Comparison of ENCODE assay signal across 31 cellular contexts in genomic region chr5:149080294-149080693, GRCh38. TPM values are rescaled to one million over a fixed set of nuclear protein-coding genes. Genes with fewer than 3 reads are reported as not detected.
"Had no signal": no experiment of that assay in that cellular context is flagged by ENCODE, and none has a peak within 500 bp of the region (broad histone marks: within the 10 kb centered on the region; RNA-seq: fewer than 3 reads in every experiment).

No MANE protein-coding gene starts in this region.

- H3K4me1 Mint-ChIP-seq: activated naive CD8-positive, alpha-beta T cell treated with anti-CD3 and anti-CD28 coated beads, Interleukin-2, amount 10 ng/mL, durations not matched to agents 7 days and 5 days had no signal

- H3K4me3 Mint-ChIP-seq: activated CD4-positive, alpha-beta memory T cell treated with anti-CD3 and anti-CD28 coated beads for 36 hours; activated CD4-positive, alpha-beta T cell treated with anti-CD3 and anti-CD28 coated beads for 36 hours; activated CD4-positive, alpha-beta T cell treated with anti-CD3 and anti-CD28 coated beads, Interleukin-2, amount 10 ng/mL, durations not matched to agents 24 days and 14 days; activated CD8-positive, alpha-beta memory T cell treated with anti-CD3 and anti-CD28 coated beads, Interleukin-2, amount 10 ng/mL, durations not matched to agents 7 days and 5 days; activated CD8-positive, alpha-beta T cell treated with anti-CD3 and anti-CD28 coated beads, Interleukin-2, amount 10 ng/mL, durations not matched to agents 7 days and 5 days; activated naive CD4-positive, alpha-beta T cell treated with anti-CD3 and anti-CD28 coated beads for 36 hours; activated naive CD4-positive, alpha-beta T cell treated with anti-CD3 and anti-CD28 coated beads, Interleukin-2, amount 50 U/mL, for 24 hours; activated naive CD8-positive, alpha-beta T cell treated with anti-CD3 and anti-CD28 coated beads, Interleukin-2, amount 10 ng/mL, durations not matched to agents 7 days and 5 days; activated T-helper 1 cell treated with anti-CD3 and anti-CD28 coated beads, Interleukin-12 subunit alpha, Interleukin-12 subunit beta, Interleukin-2, Interleukin-4 antibody, amounts not matched to agents 30 ng/mL and 10 ng/mL and 1 ng/mL, durations not matched to agents 14 hours and 24 hours and 36 hours; endodermal cell had no signal

- H3K4me3 ChIP-seq: body of pancreas, colonic mucosa, gastrocnemius medialis, heart left ventricle had no signal

- H3K36me3 ChIP-seq: colonic mucosa, gastrocnemius medialis, heart left ventricle had no signal

- H3K36me3 Mint-ChIP-seq: activated CD4-positive, alpha-beta memory T cell treated with anti-CD3 and anti-CD28 coated beads for 36 hours; activated CD8-positive, alpha-beta memory T cell treated with anti-CD3 and anti-CD28 coated beads, Interleukin-2, amount 10 ng/mL, durations not matched to agents 7 days and 5 days; activated naive CD4-positive, alpha-beta T cell treated with anti-CD3 and anti-CD28 coated beads, Interleukin-2, amount 50 U/mL, for 24 hours; activated naive CD8-positive, alpha-beta T cell treated with anti-CD3 and anti-CD28 coated beads, Interleukin-2, amount 10 ng/mL, durations not matched to agents 7 days and 5 days had no signal

- H3K9me3 ChIP-seq: body of pancreas, colonic mucosa, gastrocnemius medialis had no signal

- H3K4me1 ChIP-seq: body of pancreas, colonic mucosa, foreskin keratinocyte, gastrocnemius medialis, heart left ventricle had no signal

- H3K9me3 Mint-ChIP-seq: activated naive CD4-positive, alpha-beta T cell treated with anti-CD3 and anti-CD28 coated beads, Interleukin-2, amount 50 U/mL, for 24 hours; activated naive CD8-positive, alpha-beta T cell treated with anti-CD3 and anti-CD28 coated beads, Interleukin-2, amount 10 ng/mL, durations not matched to agents 7 days and 5 days; activated T-helper 2 cell treated with anti-CD3 and anti-CD28 coated beads, Interferon-gamma antibody, Interleukin-2, Interleukin-4, amounts not matched to agents 10 μg/mL and 5 μg/mL and 100 μg/mL, durations not matched to agents 14 hours and 24 hours and 36 hours had no signal

- DNase-seq: activated CD4-positive, alpha-beta memory T cell treated with anti-CD3 and anti-CD28 coated beads for 36 hours; activated CD4-positive, alpha-beta T cell treated with anti-CD3 and anti-CD28 coated beads for 36 hours; activated CD4-positive, alpha-beta T cell treated with anti-CD3 and anti-CD28 coated beads, Interleukin-2, amount 10 ng/mL, durations not matched to agents 24 days and 14 days; activated CD4-positive, CD25-positive, alpha-beta regulatory T cell; activated CD4-positive, CD25-positive, alpha-beta regulatory T cell treated with anti-CD3 and anti-CD28 coated beads, Interleukin-2, amount 50 U/mL, for 72 hours; activated CD8-positive, alpha-beta memory T cell treated with anti-CD3 and anti-CD28 coated beads, Interleukin-2, amount 10 ng/mL, durations not matched to agents 7 days and 5 days; activated CD8-positive, alpha-beta memory T cell treated with anti-CD3 and anti-CD28 coated beads, Interleukin-2, amount 50 U/mL, for 4 hours; activated CD8-positive, alpha-beta T cell treated with anti-CD3 and anti-CD28 coated beads, Interleukin-2, amount 10 ng/mL, durations not matched to agents 7 days and 5 days; activated effector memory CD4-positive, alpha-beta T cell treated with anti-CD3 and anti-CD28 coated beads, Interleukin-2, amount 50 U/mL, for 16 hours; activated naive CD4-positive, alpha-beta T cell treated with anti-CD3 and anti-CD28 coated beads for 36 hours; activated naive CD8-positive, alpha-beta T cell treated with anti-CD3 and anti-CD28 coated beads, Interleukin-2, amount 10 ng/mL, durations not matched to agents 7 days and 5 days; activated T-cell treated with anti-CD3 and anti-CD28 coated beads, Interleukin-2, amount 50 U/mL, for 1 hour; activated T-cell treated with anti-CD3 and anti-CD28 coated beads, Interleukin-2, amount 50 U/mL, for 48 hours; amniotic stem cell; aorta; body of pancreas; caudate nucleus; cerebellar nuclear complex; colonic mucosa; effector CD8-positive, alpha-beta T cell; endodermal cell; foreskin keratinocyte; gastrocnemius medialis; glutamatergic neuron; heart left ventricle had no signal

- H3K27ac Mint-ChIP-seq: activated CD4-positive, alpha-beta memory T cell treated with anti-CD3 and anti-CD28 coated beads for 36 hours; activated CD4-positive, alpha-beta T cell treated with anti-CD3 and anti-CD28 coated beads for 36 hours; activated CD4-positive, alpha-beta T cell treated with anti-CD3 and anti-CD28 coated beads, Interleukin-2, amount 10 ng/mL, durations not matched to agents 24 days and 14 days; activated CD8-positive, alpha-beta memory T cell treated with anti-CD3 and anti-CD28 coated beads, Interleukin-2, amount 10 ng/mL, durations not matched to agents 7 days and 5 days; activated CD8-positive, alpha-beta T cell treated with anti-CD3 and anti-CD28 coated beads, Interleukin-2, amount 10 ng/mL, durations not matched to agents 7 days and 5 days; activated naive CD4-positive, alpha-beta T cell treated with anti-CD3 and anti-CD28 coated beads for 36 hours; activated naive CD4-positive, alpha-beta T cell treated with anti-CD3 and anti-CD28 coated beads, Interleukin-2, amount 50 U/mL, for 24 hours; activated naive CD8-positive, alpha-beta T cell treated with anti-CD3 and anti-CD28 coated beads, Interleukin-2, amount 10 ng/mL, durations not matched to agents 7 days and 5 days; activated T-helper 1 cell treated with anti-CD3 and anti-CD28 coated beads, Interleukin-12 subunit alpha, Interleukin-12 subunit beta, Interleukin-2, Interleukin-4 antibody, amounts not matched to agents 30 ng/mL and 10 ng/mL and 1 ng/mL, durations not matched to agents 14 hours and 24 hours and 36 hours; activated T-helper 2 cell treated with anti-CD3 and anti-CD28 coated beads, Interferon-gamma antibody, Interleukin-2, Interleukin-4, amounts not matched to agents 10 μg/mL and 5 μg/mL and 100 μg/mL, durations not matched to agents 14 hours and 24 hours and 36 hours; endodermal cell had no signal

- H3K27ac ChIP-seq: body of pancreas, colonic mucosa, foreskin keratinocyte, gastrocnemius medialis, heart left ventricle had no signal

- H3K27me3 ChIP-seq: body of pancreas, colonic mucosa, foreskin keratinocyte, gastrocnemius medialis, heart left ventricle had no signal

- ATAC-seq: activated CD4-positive, alpha-beta T cell treated with anti-CD3 and anti-CD28 coated beads for 36 hours; activated CD8-positive, alpha-beta T cell treated with anti-CD3 and anti-CD28 coated beads, Interleukin-2, amount 10 ng/mL, durations not matched to agents 7 days and 5 days; body of pancreas; esophagus mucosa; foreskin keratinocyte; gastrocnemius medialis; heart left ventricle had no signal

RNA-seq across cellular contexts. Expression of gene SH3TC2, which starts 17.4 kb away (rescaled TPM):
- total RNA-seq: activated CD4-positive, alpha-beta memory T cell treated with anti-CD3 and anti-CD28 coated beads for 36 hours; activated CD4-positive, alpha-beta T cell treated with anti-CD3 and anti-CD28 coated beads for 36 hours; activated CD4-positive, alpha-beta T cell treated with anti-CD3 and anti-CD28 coated beads, Interleukin-2, amount 10 ng/mL, durations not matched to agents 24 days and 14 days; activated CD8-positive, alpha-beta memory T cell treated with anti-CD3 and anti-CD28 coated beads for 36 hours; activated CD8-positive, alpha-beta memory T cell treated with anti-CD3 and anti-CD28 coated beads, Interleukin-2, amount 10 ng/mL, durations not matched to agents 7 days and 5 days; activated CD8-positive, alpha-beta T cell treated with anti-CD3 and anti-CD28 coated beads, Interleukin-2, amount 10 ng/mL, durations not matched to agents 7 days and 5 days; activated naive CD4-positive, alpha-beta T cell treated with anti-CD3 and anti-CD28 coated beads for 36 hours; activated naive CD8-positive, alpha-beta T cell treated with anti-CD3 and anti-CD28 coated beads, Interleukin-2, amount 10 ng/mL, durations not matched to agents 7 days and 5 days; activated T-helper 1 cell treated with anti-CD3 and anti-CD28 coated beads, Interleukin-12 subunit alpha, Interleukin-12 subunit beta, Interleukin-2, Interleukin-4 antibody, amounts not matched to agents 30 ng/mL and 10 ng/mL and 1 ng/mL, durations not matched to agents 14 hours and 24 hours and 36 hours; activated T-helper 2 cell treated with anti-CD3 and anti-CD28 coated beads, Interferon-gamma antibody, Interleukin-2, Interleukin-4, amounts not matched to agents 10 μg/mL and 5 μg/mL and 100 μg/mL, durations not matched to agents 14 hours and 24 hours and 36 hours; T-helper 1 cell treated with Interleukin-12 subunit alpha and Interleukin-12 subunit beta and Interleukin-4 antibody, amounts not matched to agents 30 ng/mL and 1 ng/mL, for 36 hours had no signal
- polyA plus RNA-seq: aorta had no signal
